9 cellular contexts compared by ENCODE assay signal in the genomic region with DNA sequence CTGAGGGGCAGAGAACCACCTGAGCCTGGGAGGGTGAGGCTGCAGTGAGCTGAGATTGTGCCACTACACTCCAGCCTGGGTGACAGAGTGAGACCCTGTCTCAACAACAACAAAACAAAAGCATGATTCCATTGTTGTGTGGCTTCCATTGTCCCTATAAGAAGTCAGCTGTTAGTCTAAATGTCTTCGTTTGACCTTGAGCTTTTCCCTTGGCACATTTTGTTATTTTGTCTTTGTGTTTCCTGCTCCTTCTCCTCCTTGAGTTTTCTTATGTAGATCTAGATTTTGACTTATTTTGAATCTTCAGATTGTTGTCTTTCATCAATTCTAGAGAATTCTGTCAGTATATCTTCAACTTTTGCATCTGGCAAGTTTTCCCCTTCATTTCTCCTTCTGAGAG. TPM values are rescaled to one million over a fixed set of nuclear protein-coding genes. Genes with fewer than 3 reads are reported as not detected.
"Had no signal": no experiment of that assay in that cellular context is flagged by ENCODE, and none has a peak within 500 bp of the region (broad histone marks: within the 10 kb centered on the region; RNA-seq: fewer than 3 reads in every experiment).

No MANE protein-coding gene starts in this region.

- H3K4me2 ChIP-seq: KMS-11 had no signal

- H3K4me1 ChIP-seq: HAP-1 had no signal

- H3K27ac ChIP-seq: GM23248, HL-60, KMS-11 had no signal

- H2AFZ ChIP-seq: GM23248 had no signal

- H3K27ac Mint-ChIP-seq: HFFc6 had no signal

- H3K4me3 Mint-ChIP-seq: HFFc6 had no signal

- H3K36me3 ChIP-seq: HAP-1 had no signal

- H3K9ac ChIP-seq: GM23248, KMS-11 had no signal

- H3K4me3 ChIP-seq: GM23248, HAP-1 had no signal

- DNase-seq: GM23248, GOT3, H7, HFFc6, IMR-90, KBM-7 had no signal

RNA-seq across cellular contexts. Expression of a gene that starts 13.6 kb away (rescaled TPM):
- total RNA-seq: GM23248 had no signal
